9 cellular contexts compared by ENCODE assay signal in the genomic region with DNA sequence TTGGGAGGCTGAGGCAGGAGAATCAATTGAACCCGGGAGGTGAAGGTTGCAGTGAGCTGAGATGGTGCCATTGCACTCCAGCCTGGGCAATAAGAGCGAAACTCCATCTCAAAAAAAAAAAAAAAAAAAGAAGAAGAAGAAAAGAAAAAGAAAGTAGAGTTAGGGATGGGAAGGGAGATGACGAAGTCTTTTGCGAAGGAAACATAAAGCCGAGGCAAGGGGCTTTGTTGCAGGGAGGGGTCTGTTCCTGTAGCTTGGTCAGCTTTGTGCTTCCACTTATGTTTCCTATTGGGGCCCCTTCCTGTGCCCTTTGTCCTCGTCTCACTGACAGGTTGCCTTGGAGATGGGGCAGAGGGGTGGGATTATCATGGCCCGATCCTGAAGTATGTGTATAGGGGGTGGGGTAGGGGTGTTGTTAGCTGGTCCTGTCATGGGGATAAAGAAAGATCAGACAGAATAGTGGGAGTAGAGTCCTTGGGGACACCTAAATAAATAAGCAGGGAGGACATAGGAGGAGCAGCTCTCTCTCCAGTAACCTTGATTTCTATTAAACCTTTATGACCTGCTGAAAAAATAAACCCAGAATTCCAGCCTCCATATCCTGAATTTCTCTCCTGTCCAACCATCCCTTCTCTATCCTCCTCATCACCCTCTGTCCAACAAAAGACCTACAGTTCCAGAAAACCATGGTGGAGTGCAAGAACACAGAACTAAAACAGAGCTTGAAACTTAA. TPM values are rescaled to one million over a fixed set of nuclear protein-coding genes. Genes with fewer than 3 reads are reported as not detected.
DNase-seq lines count a peak whose midpoint lies in the region; ATAC-seq and TF ChIP-seq lines count a peak whose summit lies in the region.
"Had no signal": no experiment of that assay in that cellular context is flagged by ENCODE, and none has a peak within 500 bp of the region (broad histone marks: within the 10 kb centered on the region; RNA-seq: fewer than 3 reads in every experiment).

No MANE protein-coding gene starts in this region.

- H3K4me3 ChIP-seq in lower lobe of right lung (peak overlapping the region; percentile 86), uterus (no peak overlapping the region)

- DNase-seq in GF-D8 (lab: John Stamatoyannopoulos, UW) (peak; percentile 84), NCI-H146 treated with DMSO at 0.1 percent for 48 hours (lab: John Stamatoyannopoulos, UW; ENCODE audit: unreplicated experiment) (peak; percentile 77), lower lobe of right lung (no peak), uterus (no peak), Ammon's horn (ENCODE audit: low spot score) (no peak)
- peak; percentile 23 for DNase-seq in activated naive CD8-positive, alpha-beta T cell treated with anti-CD3 and anti-CD28 coated beads, Interleukin-2, amount 50 U/mL, for 24 hours

- H3K4me1 Mint-ChIP-seq in activated naive CD8-positive, alpha-beta T cell treated with anti-CD3 and anti-CD28 coated beads, Interleukin-2, amount 50 U/mL, for 24 hours = peaks cover 68% of the 10 kb centered on the region

- H3K4me3 Mint-ChIP-seq in activated naive CD8-positive, alpha-beta T cell treated with anti-CD3 and anti-CD28 coated beads, Interleukin-2, amount 50 U/mL, for 24 hours = peak overlapping the region; percentile 97

- H3K9me3 Mint-ChIP-seq in activated naive CD8-positive, alpha-beta T cell treated with anti-CD3 and anti-CD28 coated beads, Interleukin-2, amount 50 U/mL, for 24 hours = no peaks in the 10 kb centered on the region

- H3K9me3 ChIP-seq in lower lobe of right lung (no peaks in the 10 kb centered on the region), uterus (no peaks in the 10 kb centered on the region)

- no peak for TF ChIP-seq POLR2A in uterus (IDR thresholded peaks at IDR 0.05)

- H3K36me3 Mint-ChIP-seq in activated naive CD8-positive, alpha-beta T cell treated with anti-CD3 and anti-CD28 coated beads, Interleukin-2, amount 50 U/mL, for 24 hours (ENCODE audit: low read depth) = peaks cover 45% of the 10 kb centered on the region

- peak overlapping the region; percentile 83 for H3K27ac Mint-ChIP-seq in activated naive CD8-positive, alpha-beta T cell treated with anti-CD3 and anti-CD28 coated beads, Interleukin-2, amount 50 U/mL, for 24 hours

- intact Hi-C loops in lower lobe of right lung (cut with DNase I) (loop anchor here (10.0 kb wide), 1 partner anchor 97 kb away; no protein-coding TSS in a partner anchor), uterus (cut with DNase I; ENCODE audit: low total_unique reads) (loop anchor here (10.0 kb wide), 1 partner anchor 57 kb away; a partner anchor contains a TSS)

- H3K27me3 ChIP-seq in lower lobe of right lung (ENCODE audit: low read depth) (no peaks in the 10 kb centered on the region), uterus (no peaks in the 10 kb centered on the region)

- no peak for TF ChIP-seq CTCF in lower lobe of right lung (IDR thresholded peaks at IDR 0.05)
- no peak for TF ChIP-seq CTCF in uterus (IDR thresholded peaks at IDR 0.05)

- H3K36me3 ChIP-seq in lower lobe of right lung = peaks cover 23% of the 10 kb centered on the region
- H3K36me3 ChIP-seq in uterus = no peaks in the 10 kb centered on the region

- ATAC-seq in activated naive CD8-positive, alpha-beta T cell treated with anti-CD3 and anti-CD28 coated beads, Interleukin-2, amount 50 U/mL, for 24 hours = no peak
- no peak for ATAC-seq in lower lobe of right lung
- ATAC-seq in HG03520 (IDR thresholded peaks at IDR 0.05; ENCODE audit: unreplicated experiment) = no peak
- no peak for ATAC-seq in GM18873 (IDR thresholded peaks at IDR 0.05; ENCODE audit: low FRiP score, unreplicated experiment)

- H3K4me1 ChIP-seq in lower lobe of right lung (peaks cover 63% of the 10 kb centered on the region), uterus (peaks cover 0 to 29% of the 10 kb centered on the region in 2 donors)

- peak overlapping the region; percentile 93 for H3K27ac ChIP-seq in lower lobe of right lung
- peak overlapping the region; percentile 86 to 95 for H3K27ac ChIP-seq in uterus

- H3K27me3 Mint-ChIP-seq in activated naive CD8-positive, alpha-beta T cell treated with anti-CD3 and anti-CD28 coated beads, Interleukin-2, amount 50 U/mL, for 24 hours = peaks cover 3% of the 10 kb centered on the region

RNA-seq across cellular contexts. Expression of a gene that starts 1.2 kb away (rescaled TPM):
- total RNA-seq in lower lobe of right lung = 310 TPM
- 100 to 1,000 TPM; 173 to 328 (median 216) TPM for total RNA-seq in uterus

RNA-seq across cellular contexts. Expression of a gene that starts 2.3 kb away (rescaled TPM):
- 14.9 TPM for total RNA-seq in lower lobe of right lung
- total RNA-seq in uterus = 10 to 100 TPM in 3 of 4 donors, not detected in 1; 16.7 to 41.5 (median 22.1) TPM

RNA-seq across cellular contexts. Expression of a gene that starts 8.4 kb away (rescaled TPM):
- total RNA-seq in lower lobe of right lung (67.0 TPM), uterus (100 to 1,000 TPM in 3 of 4 donors, 10 to 100 TPM in 1; 97.6 to 240 (median 158) TPM)

RNA-seq across cellular contexts. Expression of a gene that starts 14.3 kb away (rescaled TPM):
- total RNA-seq in lower lobe of right lung (2.6 TPM), uterus (under 1 TPM in 1 of 4 donors, not detected in 3; 0.49 TPM)
- total RNA-seq: T-helper 2 cell treated with Interferon-gamma antibody and Interleukin-4, amounts not matched to agents 100 ng/mL and 5 ng/mL, for 36 hours had no signal

RNA-seq across cellular contexts. Expression of a gene that starts 15.9 kb away (rescaled TPM):
- total RNA-seq in lower lobe of right lung (not detected), uterus (1 to 10 TPM in 1 of 4 donors, not detected in 3; 1.4 TPM)
- total RNA-seq: T-helper 2 cell treated with Interferon-gamma antibody and Interleukin-4, amounts not matched to agents 100 ng/mL and 5 ng/mL, for 36 hours had no signal

Comparison
In these comparisons a context has a peak if more than half of its experiments do, and no peak if none do; other contexts are left out.
1. DNase-seq: peak in GF-D8 (single experiment), NCI-H146 treated with DMSO at 0.1 percent for 48 hours (single experiment) and activated naive CD8-positive, alpha-beta T cell treated with anti-CD3 and anti-CD28 coated beads, Interleukin-2, amount 50 U/mL, for 24 hours (single experiment); none in lower lobe of right lung (single experiment), uterus (0 of 2) and Ammon's horn (single experiment).